17 cellular contexts compared by ENCODE assay signal in genomic region chr10:102007802-102008201, GRCh38.
"Had no signal": no experiment of that assay in that cellular context is flagged by ENCODE, and none has a peak within 500 bp of the region (broad histone marks: within the 10 kb centered on the region; RNA-seq: fewer than 3 reads in every experiment).

No MANE protein-coding gene starts in this region.

- H3K4me1 ChIP-seq: gastrocnemius medialis, neural progenitor cell had no signal

- H3K27ac ChIP-seq: body of pancreas, coronary artery, gastrocnemius medialis, hepatocyte, neural progenitor cell, pancreas had no signal

- DNase-seq: activated CD4-positive, alpha-beta T cell treated with anti-CD3 and anti-CD28 coated beads, Interleukin-2, amount 10 ng/mL, durations not matched to agents 24 days and 14 days; activated CD8-positive, alpha-beta memory T cell treated with anti-CD3 and anti-CD28 coated beads for 24 hours; amniotic stem cell; body of pancreas; central memory CD4-positive, alpha-beta T cell; effector CD4-positive, alpha-beta T cell; gastrocnemius medialis; left ventricle myocardium superior; pancreas; stimulated activated CD4-positive, alpha-beta T cell treated with anti-CD3 and anti-CD28 coated beads, Interleukin-15, amount 100 ng/mL, for 24 hours; stimulated activated CD4-positive, alpha-beta T cell treated with anti-CD3 and anti-CD28 coated beads, Interleukin-4, amount 100 ng/mL, for 24 hours; T1000 had no signal

- H3K9me3 ChIP-seq: body of pancreas, gastrocnemius medialis, pancreas had no signal

- ATAC-seq: activated T-helper 17 cell treated with anti-CD3 and anti-CD28 coated beads, Interleukin-2, amount 50 U/mL, for 72 hours; body of pancreas; gastrocnemius medialis; left ventricle myocardium superior; pancreas; WTC11 had no signal

- H3K27me3 ChIP-seq: body of pancreas, gastrocnemius medialis, hepatocyte, neural progenitor cell, pancreas had no signal

- FAIRE-seq: pancreas had no signal

- H3K4me3 ChIP-seq: body of pancreas, coronary artery, gastrocnemius medialis, hepatocyte, neural progenitor cell, pancreas had no signal
